ENCODE assay signal across 27 cellular contexts in the genomic region with DNA sequence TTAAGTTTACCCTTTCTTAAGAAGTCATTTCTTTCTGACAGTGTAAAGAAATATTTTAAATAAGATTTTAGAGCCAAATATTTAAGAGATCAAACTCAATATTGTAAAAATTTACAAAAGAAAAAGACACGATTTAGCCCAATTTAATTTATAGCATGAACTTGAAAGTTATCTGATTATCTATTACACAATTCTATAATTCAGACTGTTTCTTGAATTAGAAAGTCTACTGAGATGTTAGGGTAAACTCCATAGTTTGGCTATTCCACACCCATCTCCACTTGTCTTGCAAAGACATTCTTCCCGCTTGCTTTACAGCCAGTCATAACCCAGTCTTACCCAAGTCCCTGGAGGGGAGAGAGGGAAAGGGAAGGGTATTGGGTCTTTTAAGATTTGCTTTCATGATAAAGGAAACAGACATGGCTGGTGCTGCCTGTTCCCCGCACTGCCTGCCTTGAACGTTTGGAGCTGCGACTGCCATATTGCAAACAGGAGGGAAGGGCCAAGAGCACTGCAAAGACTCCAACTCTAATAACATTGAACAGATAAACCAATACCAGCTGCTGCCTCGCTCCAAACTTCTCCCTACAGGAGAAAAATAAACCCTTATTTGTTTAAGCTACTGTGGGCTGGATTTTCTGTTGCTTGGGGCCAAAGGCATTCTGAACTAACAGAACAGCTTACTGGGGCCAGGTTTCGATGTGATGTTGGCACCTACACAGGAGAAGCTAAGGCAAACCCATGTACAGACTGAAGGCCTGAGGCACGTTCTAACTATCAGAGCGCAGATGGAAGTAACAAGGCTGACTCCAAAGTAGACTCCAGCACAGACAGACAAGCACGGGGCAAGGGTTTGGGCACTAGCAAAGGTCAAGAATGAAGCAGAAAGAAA.
DNase-seq lines count a peak whose midpoint lies in the region; ATAC-seq and TF ChIP-seq lines count a peak whose summit lies in the region.
"Had no signal": no experiment of that assay in that cellular context is flagged by ENCODE, and none has a peak within 500 bp of the region (broad histone marks: within the 10 kb centered on the region; RNA-seq: fewer than 3 reads in every experiment).

No MANE protein-coding gene starts in this region.

- ATAC-seq in SK-N-SH treated with all-trans-retinoic acid at 6 μM for 48 hours (no peak), IMR-90 (ENCODE audit: low read depth) (no peak), WTC11 (peak; percentile 74), left lobe of liver (peak; percentile 36)
- ATAC-seq: A549, psoas muscle, sciatic nerve had no signal

- H3K27ac ChIP-seq in SK-N-SH (ENCODE audit: low read depth in 2 of 2, low read length in 1 of 2) (peak overlapping the region in 1 of 2 experiments; percentile 50; a peak in 2 of 4 replicates), IMR-90 (ENCODE audit: insufficient read depth, low read length) (no peak overlapping the region)
- H3K27ac ChIP-seq: A549, psoas muscle, SJSA1, thyroid gland had no signal

- H3K36me3 ChIP-seq in SK-N-SH (replicated peaks in 1 of 2; ENCODE audit: control insufficient read depth in 1 of 2, insufficient read depth in 2 of 2, low read length in 1 of 2) (no peaks in the 10 kb centered on the region), IMR-90 (ENCODE audit: control insufficient read depth, insufficient read depth, low read length) (no peaks in the 10 kb centered on the region)
- H3K36me3 ChIP-seq: MG63, SJSA1, thyroid gland had no signal

- H3K4me1 ChIP-seq in SK-N-SH (ENCODE audit: control insufficient read depth in 1 of 2, insufficient read depth in 2 of 2, low read depth in 1 of 2, low read length in 1 of 2) (peaks cover 0 to 16% of the 10 kb centered on the region in 2 experiments; a peak in 2 of 4 replicates), IMR-90 (ENCODE audit: control insufficient read depth, insufficient read depth, low read length) (peaks cover 3% of the 10 kb centered on the region; the same call in 1 of the 2 replicates)
- H3K4me1 ChIP-seq: A549, psoas muscle, SJSA1, thyroid gland had no signal

- no peak overlapping the region for H2BK120ac ChIP-seq in IMR-90 (ENCODE audit: low read depth, low read length)

- no peaks in the 10 kb centered on the region for H3K27me3 Mint-ChIP-seq in WTC11 (ENCODE audit: low read depth)
- H3K27me3 Mint-ChIP-seq: activated CD4-positive, alpha-beta memory T cell treated with anti-CD3 and anti-CD28 coated beads, Interleukin-2, amount 10 ng/mL, durations not matched to agents 7 days and 5 days; activated naive CD4-positive, alpha-beta T cell treated with anti-CD3 and anti-CD28 coated beads, Interleukin-2, amount 50 U/mL, for 24 hours; CD4-positive, alpha-beta T cell; naive B cell had no signal

- H3K9me2 ChIP-seq in SK-N-SH, result no peaks in the 10 kb centered on the region

- H4K5ac ChIP-seq in IMR-90 (ENCODE audit: low read depth, low read length), result no peak overlapping the region

- no peaks in the 10 kb centered on the region for H3K79me2 ChIP-seq in SK-N-SH (ENCODE audit: insufficient read depth)

- H3K9ac ChIP-seq in SK-N-SH (no peak overlapping the region), IMR-90 (ENCODE audit: low read depth, low read length) (no peak overlapping the region)

- H2AK9ac ChIP-seq in IMR-90 (replicated peaks; ENCODE audit: low read depth, low read length, poor library complexity), result no peak overlapping the region

- no peaks in the 10 kb centered on the region for H3K9me3 Mint-ChIP-seq in WTC11
- H3K9me3 Mint-ChIP-seq: activated CD4-positive, alpha-beta memory T cell treated with anti-CD3 and anti-CD28 coated beads, Interleukin-2, amount 10 ng/mL, durations not matched to agents 7 days and 5 days; activated naive CD4-positive, alpha-beta T cell treated with anti-CD3 and anti-CD28 coated beads, Interleukin-2, amount 50 U/mL, for 24 hours; CD4-positive, alpha-beta T cell had no signal

- H2AFZ ChIP-seq in SK-N-SH (ENCODE audit: low read depth) (0 out of 2 replicates have a peak overlapping the region, but pooled peaks have one; percentile 38), IMR-90 (replicated peaks; ENCODE audit: low read length, poor library complexity) (peak overlapping the region; percentile 6)

- H4K91ac ChIP-seq in IMR-90 (ENCODE audit: insufficient read depth, low read depth, low read length), result no peak overlapping the region

- TF ChIP-seq POLR2A in IMR-90 (IDR thresholded peaks at IDR 0.05; ENCODE audit: low read depth, low read length), result no peak

- no peak overlapping the region for H4K8ac ChIP-seq in IMR-90 (ENCODE audit: low read depth in 2 of 2, low read length in 2 of 2)

- intact Hi-C loops in IMR-90 (cut with micrococcal nuclease), result no loop called here

- no peak overlapping the region for H2BK5ac ChIP-seq in IMR-90 (ENCODE audit: low read depth, low read length, poor library complexity, severe bottlenecking)

- no peaks in the 10 kb centered on the region for H3K79me1 ChIP-seq in IMR-90 (ENCODE audit: low read depth in 1 of 2, low read length in 2 of 2)

- H3K27ac Mint-ChIP-seq in WTC11, result peak overlapping the region; percentile 53; the same call in 1 of the 2 replicates
- H3K27ac Mint-ChIP-seq: activated CD4-positive, alpha-beta memory T cell treated with anti-CD3 and anti-CD28 coated beads, Interleukin-2, amount 10 ng/mL, durations not matched to agents 7 days and 5 days; activated naive CD4-positive, alpha-beta T cell treated with anti-CD3 and anti-CD28 coated beads, Interleukin-2, amount 50 U/mL, for 24 hours; CD4-positive, alpha-beta T cell had no signal

- no peak overlapping the region for H3K18ac ChIP-seq in IMR-90 (ENCODE audit: low read depth, low read length)

- no peak overlapping the region for H3K4ac ChIP-seq in IMR-90 (ENCODE audit: low read depth, low read length)

- no peak overlapping the region; the same call in 1 of the 2 replicates for H2AK5ac ChIP-seq in IMR-90 (ENCODE audit: low read depth, low read length)

- no TSS peak for BruUV-seq in IMR-90 (replicated peaks; lab: Mats Ljungman, UMichigan)

- TF ChIP-seq CTCF in SK-N-SH (IDR thresholded peaks at IDR 0.05) (no peak), IMR-90 (conservative IDR thresholded peaks at IDR 0.05; ENCODE audit: low read depth, low read length) (no peak), WTC11 (IDR thresholded peaks at IDR 0.05) (no peak)

- no peaks in the 10 kb centered on the region for H3F3A ChIP-seq in SK-N-SH (replicated peaks; ENCODE audit: insufficient read depth)

- POLR2A ChIA-PET in SK-N-SH (lab: Yijun Ruan, JAX) (no interaction called here), IMR-90 (lab: Charles Lee; ENCODE audit: unreplicated experiment) (no interaction called here), WTC11 (lab: Charles Lee) (no interaction called here), HEK293T (lab: Yijun Ruan, JAX) (no interaction called here)

- H3K14ac ChIP-seq in IMR-90 (replicated peaks; ENCODE audit: low read depth, low read length), result no peak overlapping the region

- H3K4me2 ChIP-seq in SK-N-SH, result no peak overlapping the region
- H3K4me2 ChIP-seq in IMR-90 (ENCODE audit: low read depth, low read length), result no peak overlapping the region
- H3K4me2 ChIP-seq: A549 had no signal

- H3K4me3 ChIP-seq in SK-N-SH (ENCODE audit: low read depth in 2 of 2, low read length in 1 of 2) (no peak overlapping the region), IMR-90 (ENCODE audit: insufficient read depth, low read depth, low read length) (no peak overlapping the region)
- H3K4me3 ChIP-seq: A549, MG63, psoas muscle, SJSA1, thyroid gland had no signal

- peaks cover 14% of the 10 kb centered on the region for H3K4me1 Mint-ChIP-seq in WTC11
- H3K4me1 Mint-ChIP-seq: activated CD4-positive, alpha-beta memory T cell treated with anti-CD3 and anti-CD28 coated beads, Interleukin-2, amount 10 ng/mL, durations not matched to agents 7 days and 5 days; activated naive CD4-positive, alpha-beta T cell treated with anti-CD3 and anti-CD28 coated beads, Interleukin-2, amount 50 U/mL, for 24 hours had no signal

- CTCF ChIA-PET in SK-N-SH (lab: Yijun Ruan, JAX) (no interaction called here), IMR-90 (lab: Yijun Ruan, JAX) (interaction anchor here (0.6 kb wide), 1 partner anchor 226 kb away, joined by 4 read pairs; no protein-coding TSS in a partner anchor), WTC11 (lab: Charles Lee) (interaction anchor here (1.0 kb wide), 1 partner anchor 18 kb away, joined by 3 read pairs; no protein-coding TSS in a partner anchor), HEK293T (lab: Yijun Ruan, JAX) (interaction anchor here (0.6 kb wide), 1 partner anchor 501 kb away, joined by 4 read pairs; no protein-coding TSS in a partner anchor)

- no peak overlapping the region for H3K56ac ChIP-seq in IMR-90 (ENCODE audit: extremely low read depth, insufficient read depth, low read length)

- no peaks in the 10 kb centered on the region for H3K27me3 ChIP-seq in SK-N-SH (ENCODE audit: insufficient read depth)
- no peaks in the 10 kb centered on the region for H3K27me3 ChIP-seq in IMR-90 (ENCODE audit: control insufficient read depth, insufficient read depth, low read length)
- H3K27me3 ChIP-seq: MG63, SJSA1, thyroid gland had no signal

- DNase-seq in SK-N-SH (peak; percentile 16), IMR-90 (no peak), WTC11 (ENCODE audit: low spot score) (no peak), left lobe of liver (ENCODE audit: low spot score) (no peak), HEK293T (ENCODE audit: extremely low spot score) (no peak), iPS-NIHi7 (ENCODE audit: extremely low spot score) (no peak), RKO (ENCODE audit: low spot score) (no peak)
- DNase-seq: activated CD4-positive, alpha-beta memory T cell treated with anti-CD3 and anti-CD28 coated beads, Interleukin-2, amount 10 ng/mL, durations not matched to agents 7 days and 5 days; AML-193; CD4-positive, alpha-beta T cell; DND-41; hypothalamus; KG1; MG63; midbrain; naive B cell; NCI-H1417; NCI-H2029; NCI-H748 treated with DMSO at 0.1 percent for 48 hours; psoas muscle; RPMI8226; thyroid gland had no signal

- no peak for TF ChIP-seq RAD21 in SK-N-SH (IDR thresholded peaks at IDR 0.05; ENCODE audit: low read length)
- TF ChIP-seq RAD21 in IMR-90 (IDR thresholded peaks at IDR 0.05; ENCODE audit: low read length), result no peak

- dilution Hi-C loops in IMR-90 (cut with HindIII; ENCODE audit: low sequenced_read_pairs, unreplicated experiment), result no loop called here

- no peak overlapping the region for H3K23ac ChIP-seq in IMR-90 (ENCODE audit: low read depth, low read length)

- no peaks in the 10 kb centered on the region for H3K36me3 Mint-ChIP-seq in WTC11
- H3K36me3 Mint-ChIP-seq: activated naive CD4-positive, alpha-beta T cell treated with anti-CD3 and anti-CD28 coated beads, Interleukin-2, amount 50 U/mL, for 24 hours; naive B cell had no signal

- in situ Hi-C loops in IMR-90 (cut with MboI; ENCODE audit: low sequenced_read_pairs), result no loop called here

- WGBS in SK-N-SH (ENCODE audit: low lambda C conversion rate), result 59% methylated on average over 10 of the region's 10 CpGs
- 100% methylated on average over 1 of the region's 10 CpGs; no CpG with 5 or more reads in 1 of the 2 experiments for WGBS in IMR-90 (ENCODE audit: extremely low coverage in 2 of 2, insufficient read length in 1 of 2), 2 experiments

- H3K4me3 Mint-ChIP-seq in WTC11, result no peak overlapping the region
- H3K4me3 Mint-ChIP-seq: activated CD4-positive, alpha-beta memory T cell treated with anti-CD3 and anti-CD28 coated beads, Interleukin-2, amount 10 ng/mL, durations not matched to agents 7 days and 5 days; activated naive CD4-positive, alpha-beta T cell treated with anti-CD3 and anti-CD28 coated beads, Interleukin-2, amount 50 U/mL, for 24 hours; CD4-positive, alpha-beta T cell had no signal

- H4K20me1 ChIP-seq in SK-N-SH (ENCODE audit: insufficient read depth) (no peaks in the 10 kb centered on the region), IMR-90 (ENCODE audit: insufficient read depth, low read length) (no peaks in the 10 kb centered on the region)

- no peaks in the 10 kb centered on the region for H3K9me3 ChIP-seq in SK-N-SH
- no peaks in the 10 kb centered on the region for H3K9me3 ChIP-seq in IMR-90 (ENCODE audit: control insufficient read depth, insufficient read depth, low read length)
- H3K9me3 ChIP-seq: A549, MG63, psoas muscle, SJSA1, thyroid gland had no signal

- H3K9me1 ChIP-seq in IMR-90 (ENCODE audit: insufficient read depth, low read length), result peaks cover 4% of the 10 kb centered on the region; the same call in 1 of the 2 replicates

- TF ChIP-seq EP300 in SK-N-SH (IDR thresholded peaks at IDR 0.05; ENCODE audit: borderline replicate concordance in 1 of 2, low read depth in 1 of 2, low read length in 1 of 2), result no peak

- H2BK20ac ChIP-seq in IMR-90 (ENCODE audit: low read depth, low read length), result no peak overlapping the region

- H2BK15ac ChIP-seq in IMR-90 (ENCODE audit: low read depth, low read length), result no peak overlapping the region

Comparison
In these comparisons a context has a peak if more than half of its experiments do, and no peak if none do; other contexts are left out.
1. ATAC-seq: peak in WTC11 (single experiment) and left lobe of liver (single experiment); none in SK-N-SH treated with all-trans-retinoic acid at 6 μM for 48 hours (single experiment) and IMR-90 (single experiment).